Comparison of ENCODE assay signal across 1 cellular context in genomic region chr9:101324245-101324804, GRCh38.
TF ChIP-seq lines count a peak whose summit lies in the region.

No MANE protein-coding gene starts in this region.

TF ChIP-seq in HepG2, 621 proteins besides CTCF, POLR2A, EP300 and RAD21 (continued from another document and continues in another):
- TF ChIP-seq ZNF432 (CRISPR knock-in tag; IDR thresholded peaks at IDR 0.05; ENCODE audit: borderline replicate concordance) (no peak), ZNF687 (CRISPR knock-in tag; IDR thresholded peaks at IDR 0.05) (no peak), HNRNPL (IDR thresholded peaks at IDR 0.05; ENCODE audit: low read depth, low read length) (no peak), ZNF616 (CRISPR knock-in tag; IDR thresholded peaks at IDR 0.05; ENCODE audit: low read depth) (no peak), FOXP1 (IDR thresholded peaks at IDR 0.05) (no peak), FOXP1 (CRISPR knock-in tag; IDR thresholded peaks at IDR 0.05) (peak; percentile 84), TBL1XR1 (IDR thresholded peaks at IDR 0.05; ENCODE audit: borderline replicate concordance, low read length, partially characterized antibody) (peak; percentile 75), DPF2 (CRISPR knock-in tag; IDR thresholded peaks at IDR 0.05; ENCODE audit: borderline replicate concordance, low read depth) (no peak; the same call in 1 of the 2 replicates), SOX5 (CRISPR knock-in tag; IDR thresholded peaks at IDR 0.05; ENCODE audit: borderline replicate concordance) (peak; percentile 91), ZNF225 (CRISPR knock-in tag; IDR thresholded peaks at IDR 0.05) (no peak), KMT2B (CRISPR knock-in tag; IDR thresholded peaks at IDR 0.05) (no peak), RBM22 (optimal IDR thresholded peaks at IDR 0.05; ENCODE audit: low read length) (no peak), FOXP4 (CRISPR knock-in tag; IDR thresholded peaks at IDR 0.05) (no peak), JUNB (CRISPR knock-in tag; IDR thresholded peaks at IDR 0.05; ENCODE audit: borderline replicate concordance) (no peak), ZBTB40 (IDR thresholded peaks at IDR 0.05) (no peak), ZBTB40 (CRISPR knock-in tag; IDR thresholded peaks at IDR 0.05) (no peak; the same call in 1 of the 2 replicates), ZNF496 (CRISPR knock-in tag; IDR thresholded peaks at IDR 0.05; ENCODE audit: insufficient replicate concordance) (no peak), ZNF564 (CRISPR knock-in tag; IDR thresholded peaks at IDR 0.05) (no peak), RXRB (CRISPR knock-in tag; IDR thresholded peaks at IDR 0.05; ENCODE audit: borderline replicate concordance) (peak; percentile 85), DMTF1 (CRISPR knock-in tag; IDR thresholded peaks at IDR 0.05) (no peak), ZKSCAN5 (CRISPR knock-in tag; IDR thresholded peaks at IDR 0.05) (no peak), ZNF879 (CRISPR knock-in tag; IDR thresholded peaks at IDR 0.05) (no peak), CREB1 (IDR thresholded peaks at IDR 0.05) (no peak), CREB1 (CRISPR knock-in tag; IDR thresholded peaks at IDR 0.05) (peak; percentile 14; the same call in 1 of the 2 replicates), MYC (CRISPR knock-in tag; IDR thresholded peaks at IDR 0.05; ENCODE audit: borderline replicate concordance) (no peak), ZNF101 (CRISPR knock-in tag; IDR thresholded peaks at IDR 0.05; ENCODE audit: borderline replicate concordance, low read depth) (no peak), THAP9 (CRISPR knock-in tag; IDR thresholded peaks at IDR 0.05; ENCODE audit: borderline replicate concordance) (no peak), TBX3 (IDR thresholded peaks at IDR 0.05; ENCODE audit: borderline replicate concordance) (peak; percentile 29; the same call in 1 of the 2 replicates), ZNF652 (CRISPR knock-in tag; IDR thresholded peaks at IDR 0.05; ENCODE audit: borderline replicate concordance, low read depth) (0 out of 2 replicates have a peak, but pooled peaks have one; percentile 18), FOXO1 (CRISPR knock-in tag; IDR thresholded peaks at IDR 0.05) (no peak; the same call in 1 of the 2 replicates), YY1 (IDR thresholded peaks at IDR 0.05; ENCODE audit: insufficient read depth, insufficient replicate concordance, low read depth, low read length) (peak; percentile 25), ZNF260 (CRISPR knock-in tag; IDR thresholded peaks at IDR 0.05; ENCODE audit: borderline replicate concordance, low read depth) (no peak), NBN (conservative IDR thresholded peaks at IDR 0.05) (no peak), MTA3 (CRISPR knock-in tag; IDR thresholded peaks at IDR 0.05) (no peak), NFE2 (CRISPR knock-in tag; IDR thresholded peaks at IDR 0.05) (no peak), CREM (IDR thresholded peaks at IDR 0.05) (peak; percentile 85), CREM (CRISPR knock-in tag; IDR thresholded peaks at IDR 0.05) (no peak), ZNF788 (CRISPR knock-in tag; IDR thresholded peaks at IDR 0.05; ENCODE audit: borderline replicate concordance) (no peak), RNF2 (conservative IDR thresholded peaks at IDR 0.05; ENCODE audit: low read depth) (no peak), CCDC6 (CRISPR knock-in tag; IDR thresholded peaks at IDR 0.05) (no peak)
